Comparison of ENCODE assay signal across 8 cellular contexts in the genomic region with DNA sequence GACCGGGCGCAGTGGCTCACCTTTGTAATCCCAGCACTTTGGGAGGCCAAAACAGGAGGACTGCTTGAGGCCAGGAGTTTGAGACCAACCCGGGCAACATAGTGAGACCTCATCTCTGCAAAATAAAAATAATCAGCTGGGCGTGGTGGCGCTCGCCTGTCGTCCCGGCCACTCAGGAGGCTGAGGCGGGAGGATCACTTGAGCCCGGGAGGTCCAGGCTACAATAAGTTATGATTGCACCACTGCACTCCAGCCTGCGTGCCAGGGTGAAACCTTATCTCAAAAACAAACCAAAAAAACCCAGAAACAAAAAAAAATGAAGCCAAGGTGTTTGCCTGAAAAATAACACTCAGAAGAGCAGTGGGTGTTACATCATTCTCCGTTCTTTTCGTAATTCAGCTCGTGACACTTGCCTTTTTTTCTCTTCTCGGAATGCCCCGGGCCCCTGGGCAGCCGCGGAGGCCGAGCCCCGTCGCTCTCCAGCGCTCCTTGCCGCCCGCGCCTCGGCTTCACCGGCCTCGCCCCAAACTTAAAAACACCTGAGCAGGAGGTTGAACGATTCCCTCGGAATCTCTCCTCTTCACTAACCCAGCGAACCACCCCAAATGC. TPM values are rescaled to one million over a fixed set of nuclear protein-coding genes. Genes with fewer than 3 reads are reported as not detected.
DNase-seq lines count a peak whose midpoint lies in the region; ATAC-seq and TF ChIP-seq lines count a peak whose summit lies in the region.

No MANE protein-coding gene starts in this region.

- POLR2A ChIA-PET in naive thymus-derived CD8-positive, alpha-beta T cell (lab: Charles Lee), result interaction anchor here (0.6 to 3.8 kb wide), 24 partner anchors 9 to 540 kb away, joined by 3 to 26 read pairs (median 5); a partner anchor contains a TSS

- WGBS in endodermal cell (ENCODE audit: insufficient coverage in 1 of 2, insufficient read length in 1 of 2), 2 experiments, result 49 to 70% methylated on average over 21 to 31 of the region's 31 CpGs

- H3K9me3 Mint-ChIP-seq in T-helper 2 cell treated with Interferon-gamma antibody and Interleukin-4, amounts not matched to agents 5 μg/mL and 100 μg/mL, for 36 hours, result no peaks in the 10 kb centered on the region
- H3K9me3 Mint-ChIP-seq in endodermal cell, result no peaks in the 10 kb centered on the region
- H3K9me3 Mint-ChIP-seq in naive thymus-derived CD8-positive, alpha-beta T cell, result no peaks in the 10 kb centered on the region

- H3K4me3 Mint-ChIP-seq in T-helper 2 cell treated with Interferon-gamma antibody and Interleukin-4, amounts not matched to agents 5 μg/mL and 100 μg/mL, for 36 hours, result peak overlapping the region; percentile 100
- H3K4me3 Mint-ChIP-seq in endodermal cell, result peak overlapping the region; percentile 94
- H3K4me3 Mint-ChIP-seq in naive thymus-derived CD8-positive, alpha-beta T cell, result peak overlapping the region; percentile 97 to 99 (median 98)

- H3K4me1 ChIP-seq in endodermal cell (ENCODE audit: control insufficient read depth, insufficient read depth, low read length), result peaks cover 5% of the 10 kb centered on the region

- H3K27ac Mint-ChIP-seq in T-helper 2 cell treated with Interferon-gamma antibody and Interleukin-4, amounts not matched to agents 5 μg/mL and 100 μg/mL, for 36 hours, result peak overlapping the region; percentile 94
- H3K27ac Mint-ChIP-seq in endodermal cell, result peak overlapping the region; percentile 92
- peak overlapping the region; percentile 94 to 100 (median 99) for H3K27ac Mint-ChIP-seq in naive thymus-derived CD8-positive, alpha-beta T cell

- no peaks in the 10 kb centered on the region for H3K9me3 ChIP-seq in endodermal cell (ENCODE audit: control insufficient read depth, low read length)

- H3K27me3 ChIP-seq in endodermal cell (ENCODE audit: control insufficient read depth, insufficient read depth, low read length, poor library complexity, severe bottlenecking), result no peaks in the 10 kb centered on the region

- H3K4me1 Mint-ChIP-seq in T-helper 2 cell treated with Interferon-gamma antibody and Interleukin-4, amounts not matched to agents 5 μg/mL and 100 μg/mL, for 36 hours (ENCODE audit: low read depth), result peaks cover 25% of the 10 kb centered on the region
- peaks cover 21% of the 10 kb centered on the region for H3K4me1 Mint-ChIP-seq in endodermal cell
- H3K4me1 Mint-ChIP-seq in naive thymus-derived CD8-positive, alpha-beta T cell, result peaks cover 26 to 69% (median 63%) of the 10 kb centered on the region in 4 donors

- ATAC-seq in HG03196 (IDR thresholded peaks at IDR 0.05; ENCODE audit: unreplicated experiment), result peak; percentile 25
- peak; percentile 37 to 46 for ATAC-seq in naive thymus-derived CD8-positive, alpha-beta T cell

- DNase-seq in SIG-M5 treated with dmso at 0.1 percent for 504 hours (lab: John Stamatoyannopoulos, UW; ENCODE audit: unreplicated experiment) (peak; percentile 71), SIG-M5 (lab: John Stamatoyannopoulos, UW) (no peak), endodermal cell (peak; percentile 52), AG08395 (ENCODE audit: low spot score) (no peak), NCI-H2029 treated with DMSO at 0.1 percent for 48 hours (lab: John Stamatoyannopoulos, UW) (no peak)
- peak; percentile 33 for DNase-seq in T-helper 2 cell treated with Interferon-gamma antibody and Interleukin-4, amounts not matched to agents 5 μg/mL and 100 μg/mL, for 36 hours (ENCODE audit: low spot score)
- peak in 4 of 10 donors; percentile 25 to 55 (median 43) for DNase-seq in naive thymus-derived CD8-positive, alpha-beta T cell

- H3K4me3 ChIP-seq in endodermal cell (ENCODE audit: low read length), result peak overlapping the region; percentile 96

- H3K27me3 Mint-ChIP-seq in T-helper 2 cell treated with Interferon-gamma antibody and Interleukin-4, amounts not matched to agents 5 μg/mL and 100 μg/mL, for 36 hours (ENCODE audit: low read depth), result no peaks in the 10 kb centered on the region
- H3K27me3 Mint-ChIP-seq in endodermal cell (ENCODE audit: insufficient read depth), result no peaks in the 10 kb centered on the region
- no peaks in the 10 kb centered on the region for H3K27me3 Mint-ChIP-seq in naive thymus-derived CD8-positive, alpha-beta T cell

- H3K9ac ChIP-seq in endodermal cell (ENCODE audit: extremely low read depth, low read length, poor library complexity, severe bottlenecking), result peak overlapping the region; percentile 64

- peaks cover 40% of the 10 kb centered on the region for H3K36me3 Mint-ChIP-seq in T-helper 2 cell treated with Interferon-gamma antibody and Interleukin-4, amounts not matched to agents 5 μg/mL and 100 μg/mL, for 36 hours (ENCODE audit: low read depth)
- H3K36me3 Mint-ChIP-seq in endodermal cell (ENCODE audit: low read depth), result peaks cover 28% of the 10 kb centered on the region
- peaks cover 0 to 25% (median 4%) of the 10 kb centered on the region in 3 donors for H3K36me3 Mint-ChIP-seq in naive thymus-derived CD8-positive, alpha-beta T cell

- no peak overlapping the region for H3K27ac ChIP-seq in endodermal cell (ENCODE audit: low read depth, low read length)

- H3K36me3 ChIP-seq in endodermal cell (ENCODE audit: control insufficient read depth, insufficient read depth, low read length), result peaks cover 27% of the 10 kb centered on the region

- no peak for TF ChIP-seq CTCF in endodermal cell (conservative IDR thresholded peaks at IDR 0.05)

RNA-seq across cellular contexts. Expression of a gene that starts 17.0 kb away (rescaled TPM):
- total RNA-seq in endodermal cell, result 1 to 10 TPM; 3.2 to 4.8 TPM
- 0.50 TPM for polyA plus RNA-seq in endodermal cell (2013, experiment 1 of 2)
- 2.2 TPM for polyA plus RNA-seq in endodermal cell (2013, experiment 2 of 2)
- total RNA-seq in naive thymus-derived CD8-positive, alpha-beta T cell, result 1 to 10 TPM; 4.0 to 5.3 TPM
- 10 to 100 TPM in 1 of 3 donors, 1 to 10 TPM in 2; 5.0 to 11.4 (median 7.1) TPM for polyA plus RNA-seq in naive thymus-derived CD8-positive, alpha-beta T cell

RNA-seq across cellular contexts. Expression of a gene that starts 19.4 kb away (rescaled TPM):
- 1 to 10 TPM; 2.0 to 3.4 TPM for total RNA-seq in endodermal cell
- polyA plus RNA-seq in endodermal cell (2013, experiment 1 of 2), result 3.3 TPM
- 2.3 TPM for polyA plus RNA-seq in endodermal cell (2013, experiment 2 of 2)
- 1 to 10 TPM in 1 of 2 experiments, under 1 TPM in 1; 0.52 to 2.1 TPM for total RNA-seq in naive thymus-derived CD8-positive, alpha-beta T cell
- 1 to 10 TPM in 1 of 3 donors, under 1 TPM in 2; 0.40 to 1.0 (median 0.53) TPM for polyA plus RNA-seq in naive thymus-derived CD8-positive, alpha-beta T cell

RNA-seq across cellular contexts. Expression of a gene that starts 28.8 kb away (rescaled TPM):
- 10 to 100 TPM; 15.1 to 26.9 TPM for total RNA-seq in endodermal cell
- 3.5 TPM for polyA plus RNA-seq in endodermal cell (2013, experiment 1 of 2)
- polyA plus RNA-seq in endodermal cell (2013, experiment 2 of 2), result 3.6 TPM
- under 1 TPM in 1 of 2 experiments, not detected in 1; 0.44 TPM for total RNA-seq in naive thymus-derived CD8-positive, alpha-beta T cell
- 1 to 10 TPM in 1 of 3 donors, not detected in 2; 1.1 TPM for polyA plus RNA-seq in naive thymus-derived CD8-positive, alpha-beta T cell

RNA-seq across cellular contexts. Expression of a gene that starts 55.6 kb away (rescaled TPM):
- total RNA-seq in endodermal cell, result 10 to 100 TPM; 28.5 to 31.1 TPM
- 6.1 TPM for polyA plus RNA-seq in endodermal cell (2013, experiment 1 of 2)
- 6.0 TPM for polyA plus RNA-seq in endodermal cell (2013, experiment 2 of 2)
- 10 to 100 TPM; 59.4 to 62.4 TPM for total RNA-seq in naive thymus-derived CD8-positive, alpha-beta T cell
- polyA plus RNA-seq in naive thymus-derived CD8-positive, alpha-beta T cell, result 10 to 100 TPM in 1 of 3 donors, 1 to 10 TPM in 2; 4.8 to 10.2 (median 6.2) TPM

Comparison
In these comparisons a context has a peak if more than half of its experiments do, and no peak if none do; other contexts are left out.
1. DNase-seq: peak in SIG-M5 treated with dmso at 0.1 percent for 504 hours (single experiment), T-helper 2 cell treated with Interferon-gamma antibody and Interleukin-4, amounts not matched to agents 5 μg/mL and 100 μg/mL, for 36 hours (single experiment) and endodermal cell (single experiment); none in SIG-M5 (single experiment), AG08395 (single experiment) and NCI-H2029 treated with DMSO at 0.1 percent for 48 hours (single experiment).
2. RNA of a gene that starts 28.8 kb away (total RNA-seq): 15.1 to 26.9 TPM in endodermal cell; 0.44 TPM in naive thymus-derived CD8-positive, alpha-beta T cell; every median in the first group is over 10 times any median in the second.
3. Peak in every context shown above with its lines, with median percentiles within 50 percentile points of each other: H3K27ac Mint-ChIP-seq and H3K4me3 Mint-ChIP-seq.